Comparison of ENCODE assay signal across 1 cellular context in genomic region chr15:45734244-45734643, GRCh38.
TF ChIP-seq lines count a peak whose summit lies in the region.

No MANE protein-coding gene starts in this region.

TF ChIP-seq in SK-N-SH treated with all-trans-retinoic acid at 6 μM for 48 hours, 23 proteins besides CTCF, POLR2A, EP300 and RAD21 (continued from another document):
- TF ChIP-seq CSRNP3 (CRISPR knock-in tag; IDR thresholded peaks at IDR 0.05) (no peak), BACH2 (CRISPR knock-in tag; IDR thresholded peaks at IDR 0.05; ENCODE audit: borderline replicate concordance) (no peak), ZNF565 (CRISPR knock-in tag; conservative IDR thresholded peaks at IDR 0.05; ENCODE audit: low read depth) (no peak), ZNF8 (CRISPR knock-in tag; IDR thresholded peaks at IDR 0.05) (no peak), ZFP3 (CRISPR knock-in tag; IDR thresholded peaks at IDR 0.05) (no peak), ZC3H10 (CRISPR knock-in tag; IDR thresholded peaks at IDR 0.05) (no peak), ZNF70 (CRISPR knock-in tag; IDR thresholded peaks at IDR 0.05) (no peak), TOX (CRISPR knock-in tag; IDR thresholded peaks at IDR 0.05; ENCODE audit: borderline replicate concordance) (no peak), OSR1 (CRISPR knock-in tag; IDR thresholded peaks at IDR 0.05) (no peak), ESRRG (CRISPR knock-in tag; IDR thresholded peaks at IDR 0.05) (0 out of 2 replicates have a peak, but pooled peaks have one; percentile 60), TCF4 (CRISPR knock-in tag; IDR thresholded peaks at IDR 0.05; ENCODE audit: borderline replicate concordance) (peak; percentile 94)
